ENCODE assay signal across 8 cellular contexts in the genomic region with DNA sequence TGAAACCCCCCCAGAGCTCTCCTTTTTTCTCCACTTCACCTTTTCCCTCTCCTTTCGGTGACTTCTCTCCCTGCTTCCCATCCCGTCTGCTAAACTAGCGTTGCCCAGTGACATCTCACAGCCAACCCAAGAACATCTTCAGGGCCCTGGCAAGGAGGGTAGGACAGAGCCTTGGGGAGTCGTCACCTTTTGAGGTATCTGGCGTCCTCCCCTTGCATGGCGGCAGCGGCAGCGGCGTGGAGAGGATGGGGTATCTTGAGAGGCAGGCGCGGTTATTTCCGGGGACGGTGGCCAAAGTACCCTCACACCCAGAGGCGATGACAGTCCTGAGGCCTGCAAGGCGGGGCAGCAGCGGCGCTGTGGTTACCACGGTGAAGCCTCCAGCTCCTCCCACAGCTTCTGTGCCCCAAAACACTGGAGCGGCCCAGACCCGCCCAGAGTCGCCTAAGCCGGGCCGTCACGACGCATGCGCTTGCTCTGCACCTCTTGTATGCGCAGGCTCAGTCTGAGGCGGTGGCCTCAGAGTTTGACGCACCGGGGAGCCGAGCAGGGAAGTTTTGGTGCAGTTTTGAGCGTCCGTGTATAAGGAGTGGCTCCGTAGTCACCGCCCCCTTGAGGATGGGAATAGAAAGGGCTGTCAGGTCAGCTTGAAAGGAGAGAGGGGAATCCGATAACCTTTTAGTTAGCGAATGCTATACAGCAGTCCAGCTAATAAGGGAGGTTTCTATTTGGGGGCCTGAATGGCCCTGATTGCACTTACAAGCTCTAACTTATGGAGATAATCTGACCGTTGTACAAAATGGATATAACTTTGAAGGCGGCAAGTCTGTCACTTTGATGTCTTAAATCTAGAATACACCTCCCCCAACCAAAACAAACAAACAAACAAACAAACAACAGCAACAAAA. TPM values are rescaled to one million over a fixed set of nuclear protein-coding genes. Genes with fewer than 3 reads are reported as not detected.
DNase-seq lines count a peak whose midpoint lies in the region; TF ChIP-seq lines count a peak whose summit lies in the region.

A gene (minus strand): TSS at position 446 of the 908 bp plus-strand sequence. CDS start 228 bp downstream, at position 218.

- H3K4me3 ChIP-seq in GM06990 (replicated peaks; ENCODE audit: low read depth, low read length), result peak within 1 kb of the TSS; percentile 79
- H3K4me3 ChIP-seq in NB4 (ENCODE audit: low read depth, low read length), result peak within 1 kb of the TSS; percentile 84
- peak within 1 kb of the TSS; percentile 86 to 98 for H3K4me3 ChIP-seq in SK-N-SH (ENCODE audit: low read depth in 2 of 2, low read length in 1 of 2)
- H3K4me3 ChIP-seq in testis, result peak within 1 kb of the TSS; percentile 73 to 82

- TF ChIP-seq RAD21 in SK-N-SH (IDR thresholded peaks at IDR 0.05; ENCODE audit: low read length), result peak; percentile 53

- H3K36me3 ChIP-seq in GM06990 (ENCODE audit: control insufficient read depth, insufficient read depth, low read length) (no peaks in the 10 kb centered on the region), SK-N-SH (replicated peaks in 1 of 2; ENCODE audit: control insufficient read depth in 1 of 2, insufficient read depth in 2 of 2, low read length in 1 of 2) (peaks cover 0 to 2% of the 10 kb centered on the region in 2 experiments), testis (ENCODE audit: low read depth, missing control alignments) (no peaks in the 10 kb centered on the region)

- CTCF ChIA-PET in SK-N-SH (lab: Yijun Ruan, JAX), result interaction anchor here (0.6 to 0.9 kb wide), 5 partner anchors 28 to 817 kb away, joined by 3 read pairs; no protein-coding TSS in a partner anchor

- POLR2A ChIA-PET in SK-N-SH (lab: Yijun Ruan, JAX), result interaction anchor here (1.6 kb wide), 1 partner anchor 181 kb away, joined by 5 read pairs; a partner anchor contains a TSS

- peaks cover 38% of the 10 kb centered on the region for H3K79me2 ChIP-seq in SK-N-SH (ENCODE audit: insufficient read depth)

- peaks cover 7% of the 10 kb centered on the region for H3F3A ChIP-seq in SK-N-SH (replicated peaks; ENCODE audit: insufficient read depth)

- H3K9me3 ChIP-seq in SK-N-SH (peaks cover 10% of the 10 kb centered on the region; the same call in 1 of the 2 replicates), testis (no peaks in the 10 kb centered on the region)

- H3K27me3 Mint-ChIP-seq in HFFc6 (ENCODE audit: insufficient read depth), result no peaks in the 10 kb centered on the region; the same call in 1 of the 2 replicates
- no peaks in the 10 kb centered on the region for H3K27me3 Mint-ChIP-seq in activated naive CD4-positive, alpha-beta T cell treated with anti-CD3 and anti-CD28 coated beads, Interleukin-2, amount 50 U/mL, for 24 hours

- TF ChIP-seq POLR2A in NB4 (IDR thresholded peaks at IDR 0.05; ENCODE audit: extremely low read depth, insufficient read length) (peak; percentile 15), testis (IDR thresholded peaks at IDR 0.05) (no peak)

- H3K9ac ChIP-seq in SK-N-SH, result peak within 1 kb of the TSS; percentile 79

- no peaks in the 10 kb centered on the region for H4K20me1 ChIP-seq in SK-N-SH (ENCODE audit: insufficient read depth)

- H3K4me2 ChIP-seq in SK-N-SH, result peak within 1 kb of the TSS; percentile 86

- H2AFZ ChIP-seq in SK-N-SH (ENCODE audit: low read depth), result peak within 1 kb of the TSS; percentile 98

- WGBS in SK-N-SH (ENCODE audit: low lambda C conversion rate), result 2% methylated on average over 34 of the region's 39 CpGs
- WGBS in testis, 2 donors, result 0 to 1% methylated on average over 28 to 39 of the region's 39 CpGs

- H3K27me3 ChIP-seq in GM06990 (replicated peaks; ENCODE audit: control insufficient read depth, insufficient read depth, low read length), result no peaks in the 10 kb centered on the region
- no peaks in the 10 kb centered on the region for H3K27me3 ChIP-seq in SK-N-SH (ENCODE audit: insufficient read depth)
- H3K27me3 ChIP-seq in testis, result no peaks in the 10 kb centered on the region

- no peaks in the 10 kb centered on the region for H3K9me2 ChIP-seq in SK-N-SH

- peak within 1 kb of the TSS; percentile 90 for H3K27ac Mint-ChIP-seq in HFFc6
- peak within 1 kb of the TSS; percentile 94 for H3K27ac Mint-ChIP-seq in activated naive CD4-positive, alpha-beta T cell treated with anti-CD3 and anti-CD28 coated beads, Interleukin-2, amount 50 U/mL, for 24 hours

- peak; percentile 66 for TF ChIP-seq CTCF in GM06990 (IDR thresholded peaks at IDR 0.05; ENCODE audit: insufficient read depth, low read length, poor library complexity, severe bottlenecking)
- peak; percentile 80 for TF ChIP-seq CTCF in HFFc6 (IDR thresholded peaks at IDR 0.05)
- peak; percentile 53 for TF ChIP-seq CTCF in NB4 (IDR thresholded peaks at IDR 0.05; ENCODE audit: low read depth, low read length)
- peak; percentile 63 for TF ChIP-seq CTCF in SK-N-SH (IDR thresholded peaks at IDR 0.05)
- peak; percentile 46 to 73 (median 67) for TF ChIP-seq CTCF in testis (IDR thresholded peaks at IDR 0.05)

- TF ChIP-seq EP300 in SK-N-SH (IDR thresholded peaks at IDR 0.05; ENCODE audit: borderline replicate concordance in 1 of 2, low read depth in 1 of 2, low read length in 1 of 2), result peak in 1 of 2 experiments; percentile 6; a peak in 1 of 4 replicates

- intact Hi-C loops in testis (cut with DNase I; ENCODE audit: low total_unique reads), result no loop called here

- H3K27ac ChIP-seq in SK-N-SH (ENCODE audit: low read depth in 2 of 2, low read length in 1 of 2), result peak within 1 kb of the TSS; percentile 74 to 91
- H3K27ac ChIP-seq in testis, result peak within 1 kb of the TSS; percentile 69 to 88

- peaks cover 20% of the 10 kb centered on the region for H3K36me3 Mint-ChIP-seq in HFFc6 (ENCODE audit: low read depth)
- H3K36me3 Mint-ChIP-seq in activated naive CD4-positive, alpha-beta T cell treated with anti-CD3 and anti-CD28 coated beads, Interleukin-2, amount 50 U/mL, for 24 hours, result peaks cover 4% of the 10 kb centered on the region

- H3K4me1 ChIP-seq in SK-N-SH (ENCODE audit: control insufficient read depth in 1 of 2, insufficient read depth in 2 of 2, low read depth in 1 of 2, low read length in 1 of 2) (peaks cover 0 to 11% of the 10 kb centered on the region in 2 experiments; a peak in 2 of 4 replicates), testis (peaks cover 6% of the 10 kb centered on the region)

- peaks cover 56% of the 10 kb centered on the region for H3K4me1 Mint-ChIP-seq in HFFc6 (ENCODE audit: low read depth)
- H3K4me1 Mint-ChIP-seq in activated naive CD4-positive, alpha-beta T cell treated with anti-CD3 and anti-CD28 coated beads, Interleukin-2, amount 50 U/mL, for 24 hours, result peaks cover 60% of the 10 kb centered on the region

- peaks cover 11% of the 10 kb centered on the region for H3K9me3 Mint-ChIP-seq in HFFc6
- peaks cover 5% of the 10 kb centered on the region for H3K9me3 Mint-ChIP-seq in activated naive CD4-positive, alpha-beta T cell treated with anti-CD3 and anti-CD28 coated beads, Interleukin-2, amount 50 U/mL, for 24 hours

- H3K4me3 Mint-ChIP-seq in HFFc6, result peak within 1 kb of the TSS; percentile 97
- peak within 1 kb of the TSS; percentile 86 for H3K4me3 Mint-ChIP-seq in activated naive CD4-positive, alpha-beta T cell treated with anti-CD3 and anti-CD28 coated beads, Interleukin-2, amount 50 U/mL, for 24 hours

- DNase-seq in GM06990 (ENCODE audit: extremely low read depth, insufficient read length) (peak; percentile 98), HFFc6 (peak; percentile 98), NB4 (ENCODE audit: low read depth) (peak; percentile 98), SK-N-SH (peak; percentile 88), globus pallidus (ENCODE audit: low spot score) (peak; percentile 96), occipital lobe (lab: John Stamatoyannopoulos, UW) (peak; percentile 97), testis (peak; percentile 97)

TF ChIP-seq in SK-N-SH, 30 proteins besides CTCF, POLR2A, EP300 and RAD21 (continues in another document):
- TF ChIP-seq, protein P1, sequence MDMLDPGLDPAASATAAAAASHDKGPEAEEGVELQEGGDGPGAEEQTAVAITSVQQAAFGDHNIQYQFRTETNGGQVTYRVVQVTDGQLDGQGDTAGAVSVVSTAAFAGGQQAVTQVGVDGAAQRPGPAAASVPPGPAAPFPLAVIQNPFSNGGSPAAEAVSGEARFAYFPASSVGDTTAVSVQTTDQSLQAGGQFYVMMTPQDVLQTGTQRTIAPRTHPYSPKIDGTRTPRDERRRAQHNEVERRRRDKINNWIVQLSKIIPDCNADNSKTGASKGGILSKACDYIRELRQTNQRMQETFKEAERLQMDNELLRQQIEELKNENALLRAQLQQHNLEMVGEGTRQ (IDR thresholded peaks at IDR 0.05; ENCODE audit: borderline replicate concordance, low read depth, low read length), result no peak
- TF ChIP-seq YY1 (IDR thresholded peaks at IDR 0.05; ENCODE audit: low read depth) (peak; percentile 73), FOSL2 (IDR thresholded peaks at IDR 0.05; ENCODE audit: borderline replicate concordance, low read depth) (no peak), SIN3A (IDR thresholded peaks at IDR 0.05; ENCODE audit: borderline replicate concordance, low read depth, low read length) (peak; percentile 70; the same call in 1 of the 2 replicates), TAF1 (IDR thresholded peaks at IDR 0.05; ENCODE audit: borderline replicate concordance, low read depth, low read length) (0 out of 2 replicates have a peak, but pooled peaks have one; percentile 38), NRF1 (IDR thresholded peaks at IDR 0.05; ENCODE audit: low read depth, low read length) (peak; percentile 98), ELF1 (IDR thresholded peaks at IDR 0.05) (no peak), FOXM1 (IDR thresholded peaks at IDR 0.05; ENCODE audit: low read depth) (no peak)

RNA-seq across cellular contexts. Expression of the gene that starts here (rescaled TPM):
- total RNA-seq in HFFc6 (2021; fragmentation: NEBNext Ultra II Directional; extraction: Animal tissue kit (Norgen Biotek cat#: 25700)), result 10 to 100 TPM; 21.4 to 26.1 (median 23.4) TPM
- polyA plus RNA-seq in SK-N-SH (2012; rRNA removed) (10.7 and 12.3 TPM in 2 replicates), testis (ENCODE audit: insufficient read depth, low read depth, low replicate concordance) (60.6 TPM)
- polyA plus RNA-seq in SK-N-SH (2012; cell fraction: cytosol; rRNA removed), result 16.6 and 18.1 TPM in 2 replicates
- polyA plus RNA-seq in SK-N-SH (2012; cell fraction: nucleus; rRNA removed), result 9.8 and 17.9 TPM in 2 replicates
- total RNA-seq in occipital lobe (271 TPM), testis (10 to 100 TPM; 52.9 to 80.8 TPM)

Comparison
In these comparisons a context has a peak if more than half of its experiments do, and no peak if none do; other contexts are left out.
1. Peak in every context shown above with its lines: DNase-seq, H3K4me3 ChIP-seq and H3K27ac ChIP-seq.